11 cellular contexts compared by ENCODE assay signal in genomic region chr11:4418403-4418802, GRCh38. TPM values are rescaled to one million over a fixed set of nuclear protein-coding genes. Genes with fewer than 3 reads are reported as not detected.
"Had no signal": no experiment of that assay in that cellular context is flagged by ENCODE, and none has a peak within 500 bp of the region (broad histone marks: within the 10 kb centered on the region; RNA-seq: fewer than 3 reads in every experiment).

No MANE protein-coding gene starts in this region.

- ATAC-seq: HCT116, HepG2 had no signal

- H3K36me3 Mint-ChIP-seq: IgD-negative memory B cell had no signal

- H3K9me3 ChIP-seq: HAP-1 had no signal

- H3K36me3 ChIP-seq: HAP-1 had no signal

- H2AFZ ChIP-seq: GM23248 had no signal

- DNase-seq: GM23248, GOT3, H7, HFFc6 had no signal

- H3K4me1 ChIP-seq: HAP-1 had no signal

- H3K4me3 Mint-ChIP-seq: HFFc6, IgD-negative memory B cell had no signal

- H3K27ac Mint-ChIP-seq: HFFc6, IgD-negative memory B cell had no signal

- H3K4me3 ChIP-seq: GM23248, HAP-1 had no signal

- H3K4me1 Mint-ChIP-seq: IgD-negative memory B cell had no signal

- H3K9me3 Mint-ChIP-seq: IgD-negative memory B cell had no signal

- H3K27ac ChIP-seq: GM23248, HL-60 had no signal

- H3K9ac ChIP-seq: GM23248 had no signal

RNA-seq across cellular contexts. Expression of gene OR52K2, which starts 30.7 kb away (rescaled TPM):
- total RNA-seq: GM23248, H4, H7, HepG2, HFFc6, HT1080 had no signal
- polyA plus RNA-seq: GM23248, HepG2, IgD-negative memory B cell had no signal

RNA-seq across cellular contexts. Expression of gene OR52B4, which starts 50.2 kb away (rescaled TPM):
- total RNA-seq: GM23248, H4, H7, HepG2, HFFc6, HT1080 had no signal
- polyA plus RNA-seq: GM23248, HepG2, IgD-negative memory B cell had no signal
